In genomic region chr3:47380026-47380600, GRCh38 we compare ENCODE assay signal across 8 cellular contexts. TPM values are rescaled to one million over a fixed set of nuclear protein-coding genes. Genes with fewer than 3 reads are reported as not detected.
DNase-seq lines count a peak whose midpoint lies in the region; ATAC-seq, FAIRE-seq and TF ChIP-seq lines count a peak whose summit lies in the region.

No MANE protein-coding gene starts in this region.

- no peaks in the 10 kb centered on the region for H3K27me3 ChIP-seq in HCT116 (ENCODE audit: insufficient read depth, low read length)
- H3K27me3 ChIP-seq in thyroid gland = no peaks in the 10 kb centered on the region

- no peak for TF ChIP-seq EP300 in A549 (IDR thresholded peaks at IDR 0.05)

- H3K4me2 ChIP-seq in A549 (peak overlapping the region; percentile 82), HCT116 (ENCODE audit: low read length) (peak overlapping the region; percentile 88)

- H3K27ac ChIP-seq in A549 (peak overlapping the region; percentile 90 to 99), HCT116 (ENCODE audit: low read depth, low read length) (peak overlapping the region; percentile 83), thyroid gland (peak overlapping the region; percentile 75 to 94 (median 81))

- FAIRE-seq in A549 (lab: Jason Lieb, UNC) (no peak), D721Med (lab: Jason Lieb, UNC) (no peak)

- H3K9me3 ChIP-seq in A549 (no peaks in the 10 kb centered on the region), HCT116 (ENCODE audit: control insufficient read depth in 1 of 2, insufficient read depth in 1 of 2, low read depth in 1 of 2, low read length in 2 of 2) (no peaks in the 10 kb centered on the region), thyroid gland (no peaks in the 10 kb centered on the region)

- CTCF ChIA-PET in A549 (lab: Yijun Ruan, JAX) = interaction anchor here (0.6 to 1.7 kb wide), 4 partner anchors 9 to 776 kb away, joined by 3 to 8 read pairs (median 4); no protein-coding TSS in a partner anchor
- CTCF ChIA-PET in HCT116 (lab: Charles Lee) = interaction anchor here (0.6 to 1.1 kb wide), 2 partner anchors 41 to 142 kb away, joined by 3 to 4 read pairs; no protein-coding TSS in a partner anchor

- no peaks in the 10 kb centered on the region for H3K9me3 Mint-ChIP-seq in activated naive CD8-positive, alpha-beta T cell treated with anti-CD3 and anti-CD28 coated beads, Interleukin-2, amount 10 ng/mL, durations not matched to agents 7 days and 5 days

- H3K27me3 Mint-ChIP-seq in activated naive CD8-positive, alpha-beta T cell treated with anti-CD3 and anti-CD28 coated beads, Interleukin-2, amount 10 ng/mL, durations not matched to agents 7 days and 5 days = no peaks in the 10 kb centered on the region

- H3K4me3 Mint-ChIP-seq in activated naive CD8-positive, alpha-beta T cell treated with anti-CD3 and anti-CD28 coated beads, Interleukin-2, amount 10 ng/mL, durations not matched to agents 7 days and 5 days = peak overlapping the region; percentile 99

- TF ChIP-seq RAD21 in A549 (conservative IDR thresholded peaks at IDR 0.05 in 1 of 2, IDR thresholded peaks at IDR 0.05 in 1 of 2) (no peak), HCT116 (IDR thresholded peaks at IDR 0.05; ENCODE audit: low read depth) (no peak)

- WGBS in A549 (ENCODE audit: missing lambda C conversion rate) = 21% methylated on average over 13 of the region's 23 CpGs
- WGBS in thyroid gland, 2 donors = 13 to 15% methylated on average over 19 to 23 of the region's 23 CpGs

- no peak for DNase-seq in A549 (ENCODE audit: low read depth in 1 of 2, low spot score in 1 of 2)
- no peak for DNase-seq in HCT116 (ENCODE audit: low read depth, low spot score)
- no peak for DNase-seq in activated naive CD8-positive, alpha-beta T cell treated with anti-CD3 and anti-CD28 coated beads, Interleukin-2, amount 10 ng/mL, durations not matched to agents 7 days and 5 days
- DNase-seq in kidney tubule cell (ENCODE audit: low spot score) = peak; percentile 18
- no peak for DNase-seq in thyroid gland
- DNase-seq in D721Med (ENCODE audit: insufficient read length, low spot score) = no peak
- no peak for DNase-seq in NK-92 treated with Interleukin-12 subunit alpha and Interleukin-12 subunit beta, amount 100 ng/mL, for 24 hours (lab: John Stamatoyannopoulos, UW)

- POLR2A ChIA-PET in A549 (lab: Yijun Ruan, JAX) = interaction anchor here (0.6 to 1.2 kb wide), 10 partner anchors 10 to 404 kb away, joined by 3 to 16 read pairs (median 4); partner anchors contain the start of genes CCDC12, KIF9, KLHL18 and SCAP
- POLR2A ChIA-PET in HCT116 (lab: Charles Lee) = interaction anchor here (0.7 to 1.5 kb wide), 11 partner anchors 8 to 445 kb away, joined by 3 to 7 read pairs (median 4); no protein-coding TSS in a partner anchor
- POLR2A ChIA-PET in activated naive CD8-positive, alpha-beta T cell treated with anti-CD3 and anti-CD28 coated beads, Interleukin-2, amount 10 ng/mL, durations not matched to agents 7 days and 5 days (lab: Charles Lee) = interaction anchor here (0.7 to 2.1 kb wide), 10 partner anchors 33 to 454 kb away, joined by 3 to 8 read pairs (median 4); partner anchors contain the start of genes ELP6, KIF9, KLHL18 and NBEAL2

- RAD21 ChIA-PET in HCT116 (lab: Charles Lee; ENCODE audit: low non-redundant PET in 1 of 2, low total read pairs in 2 of 2, uncharacterized antibody in 2 of 2, unreplicated experiment in 2 of 2) = no interaction called here

- peak overlapping the region; percentile 94 for H3K9ac ChIP-seq in HCT116 (ENCODE audit: low read length)

- TF ChIP-seq POLR2A in A549 (IDR thresholded peaks at IDR 0.05; ENCODE audit: low read length) (no peak), HCT116 (IDR thresholded peaks at IDR 0.05; ENCODE audit: borderline replicate concordance, extremely low read depth, insufficient read depth, insufficient read length) (peak; percentile 22), thyroid gland (IDR thresholded peaks at IDR 0.05) (peak in 1 of 2 donors; percentile 3)

- peaks cover 32% of the 10 kb centered on the region for H3K4me1 Mint-ChIP-seq in activated naive CD8-positive, alpha-beta T cell treated with anti-CD3 and anti-CD28 coated beads, Interleukin-2, amount 10 ng/mL, durations not matched to agents 7 days and 5 days

- H2AFZ ChIP-seq in HCT116 (ENCODE audit: low read depth, low read length, poor library complexity, severe bottlenecking) = no peak overlapping the region

- peak overlapping the region; percentile 100 for H3K27ac Mint-ChIP-seq in activated naive CD8-positive, alpha-beta T cell treated with anti-CD3 and anti-CD28 coated beads, Interleukin-2, amount 10 ng/mL, durations not matched to agents 7 days and 5 days

- H3K36me3 ChIP-seq in HCT116 (ENCODE audit: control insufficient read depth in 1 of 2, insufficient read depth in 2 of 2, low read length in 2 of 2) = no peaks in the 10 kb centered on the region
- peaks cover 0 to 2% of the 10 kb centered on the region in 2 donors for H3K36me3 ChIP-seq in thyroid gland

- no peaks in the 10 kb centered on the region for H4K20me1 ChIP-seq in HCT116 (ENCODE audit: insufficient read depth)

- peaks cover 8% of the 10 kb centered on the region for H3K36me3 Mint-ChIP-seq in activated naive CD8-positive, alpha-beta T cell treated with anti-CD3 and anti-CD28 coated beads, Interleukin-2, amount 10 ng/mL, durations not matched to agents 7 days and 5 days

- TF ChIP-seq CTCF in A549 (IDR thresholded peaks at IDR 0.05) (no peak), HCT116 (IDR thresholded peaks at IDR 0.05 in 2 of 3, conservative IDR thresholded peaks at IDR 0.05 in 1 of 3; ENCODE audit: borderline replicate concordance in 1 of 3, insufficient read depth in 1 of 3, low read depth in 2 of 3, low read length in 2 of 3) (no peak), thyroid gland (IDR thresholded peaks at IDR 0.05) (no peak), D721Med (IDR thresholded peaks at IDR 0.05; ENCODE audit: insufficient read depth, missing control alignments) (no peak)

- ATAC-seq in A549 = no peak; a peak in 2 of 6 replicates
- ATAC-seq in HCT116 = peak; percentile 20
- ATAC-seq in activated naive CD8-positive, alpha-beta T cell treated with anti-CD3 and anti-CD28 coated beads, Interleukin-2, amount 10 ng/mL, durations not matched to agents 7 days and 5 days (ENCODE audit: low read depth) = no peak
- no peak for ATAC-seq in GM21723 (IDR thresholded peaks at IDR 0.05; ENCODE audit: unreplicated experiment)

- peaks cover 55% of the 10 kb centered on the region for H3K79me2 ChIP-seq in HCT116 (ENCODE audit: insufficient read depth, low read length)

- intact Hi-C loops in HCT116 (cut with micrococcal nuclease) = no loop called here
- intact Hi-C loops in thyroid gland (cut with DNase I) = no loop called here

- no TSS peak for BruUV-seq in HCT116 (replicated peaks; lab: Mats Ljungman, UMichigan)

- peaks cover 12% of the 10 kb centered on the region for H3K4me1 ChIP-seq in A549
- H3K4me1 ChIP-seq in HCT116 (ENCODE audit: control insufficient read depth in 1 of 2, insufficient read depth in 2 of 2, low read length in 2 of 2) = peaks cover 9 to 25% of the 10 kb centered on the region in 2 experiments
- peaks cover 13 to 33% of the 10 kb centered on the region in 2 donors for H3K4me1 ChIP-seq in thyroid gland

- no peaks in the 10 kb centered on the region for H3K9me2 ChIP-seq in HCT116 (ENCODE audit: insufficient read depth)

- H3K4me3 ChIP-seq in A549 (peak overlapping the region; percentile 79), HCT116 (replicated peaks in 1 of 2; ENCODE audit: low read depth in 1 of 2, low read length in 2 of 2) (peak overlapping the region; percentile 87 to 97), thyroid gland (replicated peaks in 1 of 3) (peak overlapping the region; percentile 84 to 98 (median 92))

TF ChIP-seq in A549, 52 proteins besides CTCF, POLR2A, EP300 and RAD21 (continues in another document):
- TF ChIP-seq FOXS1 (CRISPR knock-in tag; IDR thresholded peaks at IDR 0.05) (no peak), HEYL (CRISPR knock-in tag; IDR thresholded peaks at IDR 0.05) (no peak), ELK1 (IDR thresholded peaks at IDR 0.05; ENCODE audit: low read depth, low read length) (no peak), FOSL2 (IDR thresholded peaks at IDR 0.05) (no peak), FOSL2 (CRISPR knock-in tag; IDR thresholded peaks at IDR 0.05) (no peak)

TF ChIP-seq in HCT116, 20 proteins besides CTCF, POLR2A, EP300 and RAD21 (continues in another document):
- TF ChIP-seq YY1 (IDR thresholded peaks at IDR 0.05; ENCODE audit: extremely low read depth, insufficient replicate concordance, low read depth, low read length) = no peak
- TF ChIP-seq TCF7L2 (IDR thresholded peaks at IDR 0.05; ENCODE audit: borderline replicate concordance, extremely low read depth, insufficient read depth, insufficient read length) = no peak
- no peak for TF ChIP-seq EGR1 (IDR thresholded peaks at IDR 0.05; ENCODE audit: low read depth)
- TF ChIP-seq EZH2phosphoT487 (IDR thresholded peaks at IDR 0.05; ENCODE audit: borderline replicate concordance) = no peak
- TF ChIP-seq ELF1 (IDR thresholded peaks at IDR 0.05; ENCODE audit: borderline replicate concordance, low read depth) = no peak
- no peak for TF ChIP-seq POLR2AphosphoS5 (IDR thresholded peaks at IDR 0.05; ENCODE audit: low read depth, low read length)

RNA-seq across cellular contexts. Expression of gene PTPN23, which starts 0.7 kb away (rescaled TPM):
- polyA plus RNA-seq in A549 (2011; rRNA removed) (1.5 and 3.1 TPM in 2 replicates), A549 (2017; fragmentation: RNase III; extraction: RNeasy Plus Mini Kit Qiagen cat#74134 plus additional on column Dnase treatment) (16.8 to 21.3 TPM (median 17.3 TPM) in 3 replicates)
- polyA plus RNA-seq in A549 (2012; cell fraction: cytosol; rRNA removed) = 4.2 and 6.5 TPM in 2 replicates
- 23.9 and 26.4 TPM in 2 replicates for polyA plus RNA-seq in A549 (2012; cell fraction: nucleus; rRNA removed)
- polyA minus RNA-seq in A549 (2011; rRNA and poly(A)+ RNA removed) = 12.0 and 15.8 TPM in 2 replicates
- total RNA-seq in HCT116 (2021; ENCODE audit: unreplicated experiment) (56.5 TPM), thyroid gland (10 to 100 TPM; 20.2 to 40.1 (median 32.1) TPM)
- polyA plus RNA-seq in HCT116 (2012) = 34.9 and 39.5 TPM in 2 replicates
- 10 to 100 TPM; 36.6 to 42.6 TPM for total RNA-seq in activated naive CD8-positive, alpha-beta T cell treated with anti-CD3 and anti-CD28 coated beads, Interleukin-2, amount 10 ng/mL, durations not matched to agents 7 days and 5 days

Comparison
In these comparisons a context has a peak if more than half of its experiments do, and no peak if none do; other contexts are left out.
1. Of the 6 proteins assayed by ChIP-seq in both A549 and HCT116: peak only in A549: none; only in HCT116: POLR2A; in both: none; in neither: 5.